ENCODE assay signal across 8 cellular contexts in the genomic region with DNA sequence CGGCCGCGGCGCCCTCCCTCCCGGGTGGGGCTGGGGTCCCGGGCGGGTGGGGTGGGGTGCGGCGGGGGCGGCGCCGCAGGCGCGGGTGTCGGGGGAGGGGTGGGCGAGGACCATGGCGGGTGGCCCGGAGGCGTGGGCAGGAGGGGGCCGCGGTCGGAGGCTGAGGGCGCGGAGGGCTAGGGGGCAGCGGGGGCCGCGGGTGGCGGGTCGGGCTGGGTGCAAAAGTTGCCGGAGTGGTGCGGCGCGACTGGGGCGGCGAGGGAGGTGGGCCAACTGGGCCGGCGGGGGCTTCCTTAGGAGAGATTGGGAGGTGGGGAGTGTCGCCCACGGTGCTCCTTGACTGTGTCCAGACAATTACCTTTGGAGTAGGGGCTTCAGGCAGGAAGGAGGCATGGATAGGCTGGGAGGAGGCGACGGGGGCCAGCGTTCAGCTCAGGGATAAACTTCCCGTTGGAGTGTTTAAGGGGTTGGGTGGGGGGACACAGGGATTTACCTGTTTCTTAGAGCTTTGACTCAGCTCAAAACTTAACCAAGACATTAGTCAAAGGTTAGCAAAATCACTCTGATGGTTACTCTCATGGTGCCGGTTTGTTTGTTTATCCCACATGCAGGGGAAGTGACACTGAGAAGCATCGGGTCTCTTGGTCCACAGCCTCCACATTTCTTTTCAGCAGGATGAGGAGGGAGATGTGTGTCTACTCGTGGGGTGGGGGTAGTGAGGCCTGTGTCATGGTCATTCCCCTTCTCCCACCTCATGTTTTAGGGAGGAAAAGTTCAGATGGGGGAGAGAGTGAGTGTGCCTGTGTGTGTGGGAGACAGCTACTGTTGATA. TPM values are rescaled to one million over a fixed set of nuclear protein-coding genes. Genes with fewer than 3 reads are reported as not detected.
DNase-seq lines count a peak whose midpoint lies in the region; ATAC-seq lines count a peak whose summit lies in the region.

No MANE protein-coding gene starts in this region.

- H3K9me3 ChIP-seq in ES-I3 (ENCODE audit: control insufficient read depth, insufficient read depth, low read length) (no peaks in the 10 kb centered on the region), GM23248 (ENCODE audit: low read depth) (no peaks in the 10 kb centered on the region)
- H3K9me3 ChIP-seq in effector memory CD4-positive, alpha-beta T cell (ENCODE audit: control insufficient read depth, low read length): no peaks in the 10 kb centered on the region

- H3K9me2 ChIP-seq in GM23248 (ENCODE audit: insufficient read depth): no peaks in the 10 kb centered on the region

- no peaks in the 10 kb centered on the region for H3K27me3 ChIP-seq in GM23248 (replicated peaks; ENCODE audit: insufficient read depth)
- H3K27me3 ChIP-seq in effector memory CD4-positive, alpha-beta T cell (replicated peaks; ENCODE audit: control insufficient read depth, insufficient read depth, low read length, poor library complexity, severe bottlenecking): no peaks in the 10 kb centered on the region

- H3K4me1 ChIP-seq in ES-I3 (ENCODE audit: insufficient read depth, low read length) (peaks cover 8% of the 10 kb centered on the region; the same call in 1 of the 2 replicates), GM23248 (ENCODE audit: insufficient read depth) (peaks cover 36% of the 10 kb centered on the region)
- peaks cover 14% of the 10 kb centered on the region for H3K4me1 ChIP-seq in effector memory CD4-positive, alpha-beta T cell (ENCODE audit: control insufficient read depth, insufficient read depth, low read length, poor library complexity, severe bottlenecking)

- H3K36me3 ChIP-seq in ES-I3 (ENCODE audit: insufficient read depth, low read length): no peaks in the 10 kb centered on the region
- no peaks in the 10 kb centered on the region for H3K36me3 ChIP-seq in GM23248 (ENCODE audit: low read depth)
- H3K36me3 ChIP-seq in effector memory CD4-positive, alpha-beta T cell (ENCODE audit: control insufficient read depth, insufficient read depth, low read length): no peaks in the 10 kb centered on the region

- DNase-seq in GM23248 (peak; percentile 58), LHCN-M2 (ENCODE audit: low read depth) (peak; percentile 29), medulla oblongata (ENCODE audit: extremely low spot score) (peak; percentile 42)
- peak; percentile 37 for DNase-seq in activated CD4-positive, alpha-beta T cell treated with anti-CD3 and anti-CD28 coated beads, Interleukin-2, amount 10 ng/mL, durations not matched to agents 7 days and 5 days
- peak in 2 of 3 donors; percentile 8 to 9 for DNase-seq in effector memory CD4-positive, alpha-beta T cell
- peak; percentile 11 to 41 for DNase-seq in stimulated activated CD8-positive, alpha-beta memory T cell treated with anti-CD3 and anti-CD28 coated beads, Interleukin-2, amount 100 ng/mL, for 48 hours (ENCODE audit: low read depth in 2 of 2)

- POLR2A ChIA-PET in activated CD4-positive, alpha-beta T cell treated with anti-CD3 and anti-CD28 coated beads, Interleukin-2, amount 10 ng/mL, durations not matched to agents 7 days and 5 days (lab: Charles Lee): no interaction called here

- CTCF ChIA-PET in activated CD4-positive, alpha-beta T cell treated with anti-CD3 and anti-CD28 coated beads, Interleukin-2, amount 10 ng/mL, durations not matched to agents 7 days and 5 days (lab: Charles Lee): interaction anchor here (2.0 to 2.5 kb wide), 2 partner anchors 89 to 90 kb away, joined by 6 to 11 read pairs; a partner anchor contains a TSS

- no peak for ATAC-seq in GM18520 (IDR thresholded peaks at IDR 0.05; ENCODE audit: unreplicated experiment)

- H3K4me3 ChIP-seq in GM23248: peak overlapping the region; percentile 86
- H3K4me3 ChIP-seq in effector memory CD4-positive, alpha-beta T cell (ENCODE audit: insufficient read depth, low read depth, low read length, poor library complexity, severe bottlenecking): peak overlapping the region; percentile 83

- H3K4me3 Mint-ChIP-seq in activated CD4-positive, alpha-beta T cell treated with anti-CD3 and anti-CD28 coated beads, Interleukin-2, amount 10 ng/mL, durations not matched to agents 7 days and 5 days: peak overlapping the region; percentile 83

- peaks cover 56% of the 10 kb centered on the region for H3K4me1 Mint-ChIP-seq in activated CD4-positive, alpha-beta T cell treated with anti-CD3 and anti-CD28 coated beads, Interleukin-2, amount 10 ng/mL, durations not matched to agents 7 days and 5 days

- H2AFZ ChIP-seq in GM23248: peak overlapping the region; percentile 72

- H3K27ac Mint-ChIP-seq in activated CD4-positive, alpha-beta T cell treated with anti-CD3 and anti-CD28 coated beads, Interleukin-2, amount 10 ng/mL, durations not matched to agents 7 days and 5 days: peak overlapping the region; percentile 93

- in situ Hi-C loops in GM23248 (cut with MboI): no loop called here

- peaks cover 38% of the 10 kb centered on the region for H3F3A ChIP-seq in GM23248 (ENCODE audit: insufficient read depth)

- peak overlapping the region; percentile 87 for H3K4me2 ChIP-seq in GM23248 (ENCODE audit: unreplicated experiment)

- peaks cover 23% of the 10 kb centered on the region for H4K20me1 ChIP-seq in GM23248 (ENCODE audit: insufficient read depth)

- H3K79me2 ChIP-seq in GM23248 (ENCODE audit: insufficient read depth): peaks cover 52% of the 10 kb centered on the region

- peaks cover 8% of the 10 kb centered on the region for H3K36me3 Mint-ChIP-seq in activated CD4-positive, alpha-beta T cell treated with anti-CD3 and anti-CD28 coated beads, Interleukin-2, amount 10 ng/mL, durations not matched to agents 7 days and 5 days (ENCODE audit: low read depth)

- H3K9me3 Mint-ChIP-seq in activated CD4-positive, alpha-beta T cell treated with anti-CD3 and anti-CD28 coated beads, Interleukin-2, amount 10 ng/mL, durations not matched to agents 7 days and 5 days: no peaks in the 10 kb centered on the region

- H3K27ac ChIP-seq in GM23248: peak overlapping the region; percentile 92
- H3K27ac ChIP-seq in effector memory CD4-positive, alpha-beta T cell (ENCODE audit: insufficient read depth, low read length, poor library complexity, severe bottlenecking): peak overlapping the region; percentile 76

- peaks cover 6% of the 10 kb centered on the region for H3K27me3 Mint-ChIP-seq in activated CD4-positive, alpha-beta T cell treated with anti-CD3 and anti-CD28 coated beads, Interleukin-2, amount 10 ng/mL, durations not matched to agents 7 days and 5 days

- 1 to 2% methylated on average over 19 to 46 of the region's 46 CpGs for WGBS in GM23248 (ENCODE audit: low coverage in 1 of 2, low lambda C conversion rate in 2 of 2, missing lambda C conversion rate in 2 of 2), 2 experiments

- peak overlapping the region; percentile 93 for H3K9ac ChIP-seq in ES-I3 (ENCODE audit: low read depth, low read length)
- H3K9ac ChIP-seq in GM23248: peak overlapping the region; percentile 87

RNA-seq across cellular contexts. Expression of a gene that starts 0.9 kb away (rescaled TPM):
- 63.2 and 79.9 TPM in 2 replicates for total RNA-seq in GM23248 (2014; rRNA removed; shearing (Covaris generic))
- 29.5 and 37.4 TPM in 2 replicates for polyA plus RNA-seq in GM23248 (2016; fragmentation: Nextera tagmentation; extraction: Ambion mirVana)
- 42.5 and 49.6 TPM in 2 replicates for total RNA-seq in LHCN-M2 (2014; rRNA removed)
- polyA plus RNA-seq in LHCN-M2 (2012): 7.7 TPM
- 10 to 100 TPM; 30.8 to 33.9 TPM for total RNA-seq in activated CD4-positive, alpha-beta T cell treated with anti-CD3 and anti-CD28 coated beads, Interleukin-2, amount 10 ng/mL, durations not matched to agents 7 days and 5 days
